21 cellular contexts compared by ENCODE assay signal in the genomic region with DNA sequence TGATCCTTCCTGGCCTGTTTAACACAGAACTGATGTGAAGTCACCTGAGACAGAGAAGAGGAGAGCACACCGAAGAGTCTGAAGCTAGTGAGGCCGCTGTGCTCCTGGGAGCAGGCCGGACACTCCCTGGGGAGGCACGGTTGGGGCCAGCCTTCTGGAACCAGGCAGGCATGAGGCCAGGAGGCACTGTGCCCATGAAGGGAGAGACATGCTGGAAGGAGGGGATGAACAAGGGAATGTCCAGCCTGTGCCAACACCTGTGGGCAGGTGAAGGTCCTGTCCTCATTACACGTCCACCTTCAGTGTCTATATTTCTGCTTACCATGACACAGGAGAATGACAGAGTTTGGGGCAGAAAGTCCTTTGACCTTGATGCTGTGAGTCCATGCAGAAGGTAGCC.
"Had no signal": no experiment of that assay in that cellular context is flagged by ENCODE, and none has a peak within 500 bp of the region (broad histone marks: within the 10 kb centered on the region; RNA-seq: fewer than 3 reads in every experiment).

No MANE protein-coding gene starts in this region.

- H3K9me3 ChIP-seq: colonic mucosa, gastroesophageal sphincter, mucosa of descending colon, ovary, right atrium auricular region, vagina had no signal

- H3K4me1 Mint-ChIP-seq: immature natural killer cell had no signal

- H3K4me3 Mint-ChIP-seq: immature natural killer cell; naive thymus-derived CD8-positive, alpha-beta T cell; neural crest cell; type B pancreatic cell had no signal

- H3K27ac Mint-ChIP-seq: immature natural killer cell, type B pancreatic cell had no signal

- ATAC-seq: esophagus mucosa; gastroesophageal sphincter; left cardiac atrium; mucosa of descending colon; naive thymus-derived CD8-positive, alpha-beta T cell had no signal

- FAIRE-seq: kidney had no signal

- H3K4me1 ChIP-seq: colonic mucosa, gastroesophageal sphincter, vagina had no signal

- H3K36me3 Mint-ChIP-seq: immature natural killer cell; naive thymus-derived CD8-positive, alpha-beta T cell; type B pancreatic cell had no signal

- H3K27ac ChIP-seq: colonic mucosa, gastroesophageal sphincter, ovary, right atrium auricular region, sigmoid colon, skin epidermis, vagina had no signal

- H3K9me3 Mint-ChIP-seq: immature natural killer cell; naive thymus-derived CD8-positive, alpha-beta T cell had no signal

- DNase-seq: colonic mucosa; effector CD8-positive, alpha-beta T cell; glutamatergic neuron; immature natural killer cell; kidney; left cardiac atrium; mammary epithelial cell; mucosa of descending colon; naive thymus-derived CD8-positive, alpha-beta T cell; nucleus accumbens; ovary; sigmoid colon; stimulated activated CD4-positive, alpha-beta T cell treated with anti-CD3 and anti-CD28 coated beads, Interleukin-12 subunit alpha, Interleukin-12 subunit beta, amount 100 ng/mL, for 4 hours; stimulated activated naive CD4-positive, alpha-beta T cell had no signal

- H3K36me3 ChIP-seq: colonic mucosa, gastroesophageal sphincter, ovary, right atrium auricular region, sigmoid colon, vagina had no signal

- H3K27me3 ChIP-seq: colonic mucosa, gastroesophageal sphincter, ovary, right atrium auricular region, sigmoid colon, vagina had no signal

- H3K4me3 ChIP-seq: colonic mucosa, gastroesophageal sphincter, mucosa of descending colon, ovary, right atrium auricular region, sigmoid colon, skin epidermis, vagina had no signal
